Comparison of ENCODE assay signal across 22 cellular contexts in the genomic region with DNA sequence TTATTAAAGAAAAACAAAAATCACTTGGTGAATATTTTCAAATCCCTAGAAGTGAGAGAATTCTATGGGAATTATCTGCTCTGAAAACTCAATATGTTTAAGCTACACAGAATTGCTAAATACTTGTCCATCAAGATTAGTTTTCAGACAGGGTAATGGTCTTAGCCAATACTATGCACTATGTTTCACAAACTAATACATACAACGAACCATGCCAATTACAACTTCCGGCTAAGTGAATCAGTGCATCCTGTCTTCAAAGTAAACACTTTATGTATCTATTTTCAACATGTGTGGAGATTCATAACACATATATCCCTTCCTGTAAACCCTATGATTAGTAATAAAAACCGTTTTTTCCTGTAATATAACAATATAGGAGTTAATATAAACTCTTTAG.
DNase-seq lines count a peak whose midpoint lies in the region; FAIRE-seq and TF ChIP-seq lines count a peak whose summit lies in the region.
"Had no signal": no experiment of that assay in that cellular context is flagged by ENCODE, and none has a peak within 500 bp of the region (broad histone marks: within the 10 kb centered on the region; RNA-seq: fewer than 3 reads in every experiment).

No MANE protein-coding gene starts in this region.

- H2AFZ ChIP-seq in endothelial cell of umbilical vein (ENCODE audit: low read depth, low read length), result no peak overlapping the region

- no peak for TF ChIP-seq CTCF in A673 (conservative IDR thresholded peaks at IDR 0.05; ENCODE audit: low read depth, low read length)
- no peak for TF ChIP-seq CTCF in endothelial cell of umbilical vein (IDR thresholded peaks at IDR 0.05; ENCODE audit: extremely low read depth in 1 of 2, insufficient read depth in 1 of 2, low read depth in 1 of 2, low read length in 2 of 2)
- TF ChIP-seq CTCF in spleen (IDR thresholded peaks at IDR 0.05 in 8 of 11, conservative IDR thresholded peaks at IDR 0.05 in 3 of 11), result no peak

- dilution Hi-C loops in endothelial cell of umbilical vein (cut with MboI; ENCODE audit: extremely low pct_ligation_motif_present, low sequenced_read_pairs), result no loop called here

- no peaks in the 10 kb centered on the region for H3K79me2 ChIP-seq in endothelial cell of umbilical vein (ENCODE audit: control insufficient read depth, insufficient read depth, low read length)

- DNase-seq in A673 (ENCODE audit: low spot score) (peak; percentile 11), MG63 (peak; percentile 17), endothelial cell of umbilical vein (ENCODE audit: low read depth, low spot score) (no peak), iris pigment epithelial cell (ENCODE audit: low read depth) (peak; percentile 83), spleen (no peak), substantia nigra (lab: John Stamatoyannopoulos, UW) (no peak), OCI-M2 (lab: John Stamatoyannopoulos, UW; ENCODE audit: unreplicated experiment) (no peak), head of caudate nucleus (no peak)
- DNase-seq: CD4-positive, CD25-positive, alpha-beta regulatory T cell; EL; Kasumi-1; MM.1S; NCI-H1048; NCI-H1417 treated with DMSO at 0.1 percent for 48 hours; NCI-H187; NCI-H2107; NCI-H510A; NCI-H774; NK-92 treated with Interleukin-12 subunit alpha and Interleukin-12 subunit beta, amount 100 ng/mL, for 24 hours; Peyer's patch; SJCRH30 had no signal

- FAIRE-seq in endothelial cell of umbilical vein (lab: Jason Lieb, UNC), result no peak
- FAIRE-seq: A204.1 had no signal

- H3K4me3 ChIP-seq in A673 (ENCODE audit: low read depth, low read length, poor library complexity, severe bottlenecking), result no peak overlapping the region
- no peak overlapping the region for H3K4me3 ChIP-seq in MG63
- no peak overlapping the region for H3K4me3 ChIP-seq in endothelial cell of umbilical vein (replicated peaks in 1 of 3; ENCODE audit: insufficient read depth in 1 of 3, low read depth in 1 of 3, low read length in 3 of 3)
- no peak overlapping the region for H3K4me3 ChIP-seq in spleen
- H3K4me3 ChIP-seq: Peyer's patch, SJCRH30 had no signal

- peak overlapping the region; percentile 24 for H3K4me2 ChIP-seq in endothelial cell of umbilical vein (ENCODE audit: insufficient read depth, low read length)

- CTCF ChIA-PET in A673 (lab: Charles Lee), result no interaction called here
- CTCF ChIA-PET in endothelial cell of umbilical vein (lab: Charles Lee), result no interaction called here

- H3K9me3 ChIP-seq in A673 (ENCODE audit: low read depth, low read length, poor library complexity, severe bottlenecking) (no peaks in the 10 kb centered on the region), MG63 (no peaks in the 10 kb centered on the region), endothelial cell of umbilical vein (replicated peaks; ENCODE audit: control insufficient read depth, insufficient read depth, low read length) (no peaks in the 10 kb centered on the region), spleen (no peaks in the 10 kb centered on the region)
- H3K9me3 ChIP-seq: Peyer's patch, SJCRH30 had no signal

- H4K20me1 ChIP-seq in endothelial cell of umbilical vein (replicated peaks; ENCODE audit: control insufficient read depth, extremely low read depth, insufficient read depth, low read length), result no peaks in the 10 kb centered on the region

- no peak overlapping the region for H3K9ac ChIP-seq in endothelial cell of umbilical vein (replicated peaks; ENCODE audit: extremely low read depth, insufficient read depth, low read length)

- POLR2A ChIA-PET in A673 (lab: Charles Lee; ENCODE audit: low non-redundant PET), result no interaction called here
- POLR2A ChIA-PET in endothelial cell of umbilical vein (lab: Charles Lee), result no interaction called here

- H3K27me3 ChIP-seq in A673 (replicated peaks; ENCODE audit: insufficient read depth, low read depth, low read length, poor library complexity) (no peaks in the 10 kb centered on the region), MG63 (no peaks in the 10 kb centered on the region), endothelial cell of umbilical vein (ENCODE audit: control insufficient read depth in 2 of 2, insufficient read depth in 2 of 2, low read length in 2 of 2) (no peaks in the 10 kb centered on the region), spleen (replicated peaks in 1 of 7) (no peaks in the 10 kb centered on the region)
- H3K27me3 ChIP-seq: Peyer's patch, SJCRH30 had no signal

- H3K27ac ChIP-seq in A673 (ENCODE audit: low read depth, low read length, poor library complexity, severe bottlenecking), result no peak overlapping the region
- H3K27ac ChIP-seq in endothelial cell of umbilical vein (ENCODE audit: insufficient read depth, low read depth, low read length), result no peak overlapping the region
- H3K27ac ChIP-seq in spleen, result no peak overlapping the region
- H3K27ac ChIP-seq in substantia nigra (ENCODE audit: low read depth, low read length, poor library complexity, severe bottlenecking), result no peak overlapping the region
- H3K27ac ChIP-seq: Peyer's patch, SJCRH30 had no signal

- H3K4me1 ChIP-seq in A673 (ENCODE audit: insufficient read depth, low read length, poor library complexity, severe bottlenecking) (no peaks in the 10 kb centered on the region), endothelial cell of umbilical vein (ENCODE audit: control insufficient read depth, extremely low read depth, insufficient read depth, low read length) (peaks cover 15% of the 10 kb centered on the region), spleen (no peaks in the 10 kb centered on the region)
- H3K4me1 ChIP-seq: Peyer's patch, SJCRH30 had no signal

- TF ChIP-seq POLR2A in endothelial cell of umbilical vein (IDR thresholded peaks at IDR 0.05; ENCODE audit: low read depth, low read length) (no peak), spleen (IDR thresholded peaks at IDR 0.05) (no peak)

- H3K9me1 ChIP-seq in endothelial cell of umbilical vein (replicated peaks; ENCODE audit: control insufficient read depth, extremely low read depth, insufficient read depth, low read length), result no peaks in the 10 kb centered on the region

- BruUV-seq in A673 (replicated peaks; lab: Mats Ljungman, UMichigan) (no TSS peak), endothelial cell of umbilical vein (replicated peaks; lab: Mats Ljungman, UMichigan) (no TSS peak)

- intact Hi-C loops in A673 (cut with micrococcal nuclease; ENCODE audit: unreplicated experiment), result no loop called here
- intact Hi-C loops in endothelial cell of umbilical vein (cut with micrococcal nuclease), result no loop called here
- intact Hi-C loops in spleen (cut with DNase I; ENCODE audit: low total_unique reads), result no loop called here
- intact Hi-C loops in head of caudate nucleus (cut with DNase I), result no loop called here

- H3K36me3 ChIP-seq in A673 (ENCODE audit: insufficient read depth, low read length, poor library complexity, severe bottlenecking), result no peaks in the 10 kb centered on the region
- no peaks in the 10 kb centered on the region for H3K36me3 ChIP-seq in MG63
- H3K36me3 ChIP-seq in endothelial cell of umbilical vein (ENCODE audit: control insufficient read depth in 2 of 2, extremely low read depth in 1 of 2, insufficient read depth in 2 of 2, low read length in 2 of 2), result no peaks in the 10 kb centered on the region
- H3K36me3 ChIP-seq in spleen, result no peaks in the 10 kb centered on the region
- H3K36me3 ChIP-seq: Peyer's patch, SJCRH30 had no signal

- 37 to 53% (median 46%) methylated on average over 3 of the region's 3 CpGs for WGBS in spleen, 5 donors

TF ChIP-seq in endothelial cell of umbilical vein, 7 proteins besides CTCF, POLR2A, EP300 and RAD21:
- TF ChIP-seq, protein P1, sequence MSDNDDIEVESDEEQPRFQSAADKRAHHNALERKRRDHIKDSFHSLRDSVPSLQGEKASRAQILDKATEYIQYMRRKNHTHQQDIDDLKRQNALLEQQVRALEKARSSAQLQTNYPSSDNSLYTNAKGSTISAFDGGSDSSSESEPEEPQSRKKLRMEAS (IDR thresholded peaks at IDR 0.05; ENCODE audit: insufficient read depth, insufficient read length), result no peak
- no peak for TF ChIP-seq POLR2AphosphoS5 (IDR thresholded peaks at IDR 0.05; ENCODE audit: insufficient read depth, low read depth, low read length)
- no peak for TF ChIP-seq FOS (IDR thresholded peaks at IDR 0.05; ENCODE audit: borderline replicate concordance, insufficient read depth, low read length)

Comparison
In these comparisons a context has a peak if more than half of its experiments do, and no peak if none do; other contexts are left out.
1. DNase-seq: peak in A673 (single experiment), MG63 (single experiment) and iris pigment epithelial cell (single experiment); none in endothelial cell of umbilical vein (single experiment), spleen (single experiment), substantia nigra (0 of 49), OCI-M2 (single experiment) and head of caudate nucleus (0 of 42).